Comparison of ENCODE assay signal across 21 cellular contexts in the genomic region with DNA sequence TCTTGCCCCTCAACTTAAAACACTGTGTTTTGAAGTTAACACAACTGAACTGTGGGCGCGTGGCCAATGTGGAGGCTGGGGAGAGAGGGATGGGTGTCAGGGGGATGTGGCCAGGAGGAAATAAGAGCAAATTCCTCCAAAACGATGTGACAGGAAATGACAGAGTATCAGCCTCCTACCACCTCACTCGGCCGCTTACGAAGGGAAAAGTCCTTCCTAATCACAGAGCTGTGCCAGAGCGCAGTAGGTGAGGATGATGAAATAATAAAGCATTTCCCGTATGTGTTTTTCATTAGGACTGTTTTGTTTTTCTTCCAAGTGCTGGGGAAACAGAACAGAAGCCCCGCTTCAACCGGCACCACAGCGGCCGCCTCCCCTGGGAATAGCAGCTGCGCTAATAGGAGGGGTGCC.
A peak's percentile ranks its signal among the peaks of the same experiment; 100 is the strongest.
DNase-seq lines count a peak whose midpoint lies in the region; ATAC-seq and TF ChIP-seq lines count a peak whose summit lies in the region.
"Had no signal": no experiment of that assay in that cellular context is flagged by ENCODE, and none has a peak within 500 bp of the region (broad histone marks: within the 10 kb centered on the region; RNA-seq: fewer than 3 reads in every experiment).

No MANE protein-coding gene starts in this region.

- peak overlapping the region; percentile 71 for H3K27ac Mint-ChIP-seq in neural crest cell (ENCODE audit: unreplicated experiment)

- peaks cover 7% of the 10 kb centered on the region for H3K4me1 Mint-ChIP-seq in neural crest cell

- intact Hi-C loops in A673 (cut with micrococcal nuclease; ENCODE audit: unreplicated experiment), result loop anchor here (1.0 to 5.0 kb wide), 3 partner anchors 19 to 582 kb away; partner anchors contain the start of gene HOXD8

- no TSS peak for BruUV-seq in A673 (replicated peaks; lab: Mats Ljungman, UMichigan)

- H3K36me3 ChIP-seq in A673 (ENCODE audit: insufficient read depth, low read length, poor library complexity, severe bottlenecking), result no peaks in the 10 kb centered on the region
- H3K36me3 ChIP-seq: SJCRH30 had no signal

- no peaks in the 10 kb centered on the region for H3K27me3 ChIP-seq in A673 (replicated peaks; ENCODE audit: insufficient read depth, low read depth, low read length, poor library complexity)

- POLR2A ChIA-PET in A673 (lab: Charles Lee; ENCODE audit: low non-redundant PET), result interaction anchor here (0.6 to 0.8 kb wide), 2 partner anchors 279 to 1312 kb away, joined by 3 to 4 read pairs; no protein-coding TSS in a partner anchor

- peaks cover 2% of the 10 kb centered on the region for H3K27me3 Mint-ChIP-seq in neural crest cell (ENCODE audit: low read depth)

- no peak for ATAC-seq in GM18907 (IDR thresholded peaks at IDR 0.05; ENCODE audit: unreplicated experiment)
- ATAC-seq: GM12878, left colon had no signal

- no peak overlapping the region for H3K4me3 Mint-ChIP-seq in neural crest cell

- H3K27ac ChIP-seq in A673 (ENCODE audit: low read depth, low read length, poor library complexity, severe bottlenecking), result peak overlapping the region; percentile 97
- H3K27ac ChIP-seq: SJCRH30 had no signal

- TF ChIP-seq CTCF in A673 (conservative IDR thresholded peaks at IDR 0.05; ENCODE audit: low read depth, low read length), result no peak
- TF ChIP-seq CTCF in foreskin fibroblast (IDR thresholded peaks at IDR 0.05; ENCODE audit: low read depth, low read length), result no peak
- TF ChIP-seq CTCF in neural crest cell (conservative IDR thresholded peaks at IDR 0.05), result no peak

- DNase-seq in A673 (ENCODE audit: low spot score) (peak; percentile 98), SHP77 treated with DMSO at 0.1 percent for 48 hours (lab: John Stamatoyannopoulos, UW) (peak; percentile 20), foreskin fibroblast (peak; percentile 11 to 31), neural crest cell (ENCODE audit: low read depth, low spot score) (no peak), DMS153 treated with DMSO at 0.1 percent for 48 hours (lab: John Stamatoyannopoulos, UW; ENCODE audit: unreplicated experiment) (no peak), NCI-H526 treated with DMSO at 0.1 percent for 48 hours (lab: John Stamatoyannopoulos, UW) (no peak), NCI-H510A treated with DMSO at 0.1 percent for 48 hours (lab: John Stamatoyannopoulos, UW) (no peak)
- DNase-seq: ACHN; activated CD4-positive, alpha-beta T cell treated with anti-CD3 and anti-CD28 coated beads for 48 hours; activated CD8-positive, alpha-beta memory T cell treated with anti-CD3 and anti-CD28 coated beads, Interleukin-2, amount 50 U/mL, for 4 hours; activated naive CD4-positive, alpha-beta T cell; COR-L47; cortex of kidney; H7; left colon; NCI-H1694 treated with DMSO at 0.1 percent for 48 hours; NCI-H510A; SJCRH30; T1000 had no signal

- H3K9me3 ChIP-seq in A673 (ENCODE audit: low read depth, low read length, poor library complexity, severe bottlenecking), result no peaks in the 10 kb centered on the region
- H3K9me3 ChIP-seq: SJCRH30 had no signal

- peaks cover 3% of the 10 kb centered on the region for H3K9me3 Mint-ChIP-seq in neural crest cell

- H3K4me1 ChIP-seq in A673 (ENCODE audit: insufficient read depth, low read length, poor library complexity, severe bottlenecking), result peaks cover 66% of the 10 kb centered on the region
- H3K4me1 ChIP-seq: SJCRH30 had no signal

- CTCF ChIA-PET in A673 (lab: Charles Lee), result no interaction called here

- H3K4me3 ChIP-seq in A673 (ENCODE audit: low read depth, low read length, poor library complexity, severe bottlenecking) (peak overlapping the region; percentile 3), foreskin fibroblast (ENCODE audit: low read depth in 1 of 2, low read length in 2 of 2) (no peak overlapping the region)
- H3K4me3 ChIP-seq: GM12878, SJCRH30 had no signal

- H3K36me3 Mint-ChIP-seq in neural crest cell (ENCODE audit: low read depth), result no peaks in the 10 kb centered on the region

Comparison
In these comparisons a context has a peak if more than half of its experiments do, and no peak if none do; other contexts are left out.
1. DNase-seq: peak in A673 (single experiment), SHP77 treated with DMSO at 0.1 percent for 48 hours (single experiment) and foreskin fibroblast (2 of 2); none in neural crest cell (single experiment), DMS153 treated with DMSO at 0.1 percent for 48 hours (single experiment), NCI-H526 treated with DMSO at 0.1 percent for 48 hours (single experiment) and NCI-H510A treated with DMSO at 0.1 percent for 48 hours (single experiment).